Comparison of ENCODE assay signal across 12 cellular contexts in genomic region chr5:137563646-137564474, GRCh38.
DNase-seq lines count a peak whose midpoint lies in the region; ATAC-seq and TF ChIP-seq lines count a peak whose summit lies in the region.
"Had no signal": no experiment of that assay in that cellular context is flagged by ENCODE, and none has a peak within 500 bp of the region (broad histone marks: within the 10 kb centered on the region; RNA-seq: fewer than 3 reads in every experiment).

No MANE protein-coding gene starts in this region.

- TF ChIP-seq CTCF in mammary epithelial cell (conservative IDR thresholded peaks at IDR 0.05 in 1 of 2, IDR thresholded peaks at IDR 0.05 in 1 of 2; ENCODE audit: extremely low read depth in 1 of 2, insufficient read depth in 1 of 2, low read depth in 1 of 2, low read length in 2 of 2) = no peak

- POLR2A ChIA-PET in T-cell (lab: Charles Lee) = no interaction called here

- no peaks in the 10 kb centered on the region for H3K9me3 ChIP-seq in mammary epithelial cell (replicated peaks; ENCODE audit: insufficient read depth, low read length)
- H3K9me3 ChIP-seq: vagina had no signal

- ATAC-seq in natural killer cell treated with Interleukin-12 subunit alpha and Interleukin-12 subunit beta and Interleukin-15 and Interleukin-18, amount 100 ng/mL, for 72 hours = peak in 1 of 2 donors; percentile 59
- ATAC-seq in T-cell (replicated peaks in 1 of 4) (no peak), GM18870 (IDR thresholded peaks at IDR 0.05; ENCODE audit: unreplicated experiment) (no peak)

- H2AFZ ChIP-seq in mammary epithelial cell (ENCODE audit: low read depth, low read length) = peak overlapping the region; percentile 51

- 24% methylated on average over 13 of the region's 14 CpGs for WGBS in mammary epithelial cell (ENCODE audit: low coverage, missing lambda C conversion rate)

- H3K27ac ChIP-seq in mammary epithelial cell (ENCODE audit: insufficient read depth, low read depth, low read length) = no peak overlapping the region
- H3K27ac ChIP-seq: vagina had no signal

- no peaks in the 10 kb centered on the region for H3K36me3 Mint-ChIP-seq in natural killer cell treated with Interleukin-12 subunit alpha and Interleukin-12 subunit beta and Interleukin-15 and Interleukin-18, amount 100 ng/mL, for 72 hours
- no peaks in the 10 kb centered on the region for H3K36me3 Mint-ChIP-seq in T-cell

- no TSS peak for BruUV-seq in mammary epithelial cell (replicated peaks; lab: Mats Ljungman, UMichigan)

- H3K9ac ChIP-seq in mammary epithelial cell (ENCODE audit: insufficient read depth, low read length) = no peak overlapping the region

- dilution Hi-C loops in mammary epithelial cell (cut with HindIII; ENCODE audit: low sequenced_read_pairs) = no loop called here

- H3K4me3 Mint-ChIP-seq in natural killer cell treated with Interleukin-12 subunit alpha and Interleukin-12 subunit beta and Interleukin-15 and Interleukin-18, amount 100 ng/mL, for 72 hours = peak overlapping the region; percentile 23
- no peak overlapping the region for H3K4me3 Mint-ChIP-seq in T-cell
- H3K4me3 Mint-ChIP-seq: activated B cell treated with CpG ODN at 0.5 μM for 24 hours had no signal

- DNase-seq in EH (ENCODE audit: low read depth) = peak; percentile 99
- peak; percentile 33 for DNase-seq in NCI-H2196 (lab: John Stamatoyannopoulos, UW; ENCODE audit: unreplicated experiment)
- DNase-seq in mammary epithelial cell = peak; percentile 78
- no peak for DNase-seq in natural killer cell treated with Interleukin-12 subunit alpha and Interleukin-12 subunit beta and Interleukin-15 and Interleukin-18, amount 100 ng/mL, for 72 hours (ENCODE audit: low spot score)
- no peak for DNase-seq in posterior vena cava (ENCODE audit: low spot score)
- DNase-seq in T-cell = no peak
- DNase-seq in putamen (ENCODE audit: low spot score) = no peak
- DNase-seq: activated B cell treated with CpG ODN at 0.5 μM for 24 hours; effector CD4-positive, alpha-beta T cell had no signal

- intact Hi-C loops in mammary epithelial cell (cut with micrococcal nuclease) (no loop called here), posterior vena cava (cut with DNase I) (no loop called here)

- H3K4me1 ChIP-seq in mammary epithelial cell (ENCODE audit: insufficient read depth, low read length) = peaks cover 49% of the 10 kb centered on the region

- no peak overlapping the region for H3K27ac Mint-ChIP-seq in natural killer cell treated with Interleukin-12 subunit alpha and Interleukin-12 subunit beta and Interleukin-15 and Interleukin-18, amount 100 ng/mL, for 72 hours
- no peak overlapping the region for H3K27ac Mint-ChIP-seq in T-cell
- H3K27ac Mint-ChIP-seq: activated B cell treated with CpG ODN at 0.5 μM for 24 hours had no signal

- CTCF ChIA-PET in mammary epithelial cell (lab: Charles Lee; ENCODE audit: low non-redundant PET) = no interaction called here
- CTCF ChIA-PET in T-cell (lab: Charles Lee) = no interaction called here

- no peaks in the 10 kb centered on the region for H3K27me3 ChIP-seq in mammary epithelial cell (ENCODE audit: insufficient read depth, low read length)
- H3K27me3 ChIP-seq: vagina had no signal

- H3K4me2 ChIP-seq in mammary epithelial cell (ENCODE audit: insufficient read depth, low read depth, low read length) = peak overlapping the region; percentile 51

- H3K9me3 Mint-ChIP-seq in natural killer cell treated with Interleukin-12 subunit alpha and Interleukin-12 subunit beta and Interleukin-15 and Interleukin-18, amount 100 ng/mL, for 72 hours = no peaks in the 10 kb centered on the region
- H3K9me3 Mint-ChIP-seq in T-cell = no peaks in the 10 kb centered on the region
- H3K9me3 Mint-ChIP-seq: activated B cell treated with CpG ODN at 0.5 μM for 24 hours had no signal

- H3K27me3 Mint-ChIP-seq in natural killer cell treated with Interleukin-12 subunit alpha and Interleukin-12 subunit beta and Interleukin-15 and Interleukin-18, amount 100 ng/mL, for 72 hours = peaks cover 15 to 17% of the 10 kb centered on the region in 2 donors
- H3K27me3 Mint-ChIP-seq in T-cell = peaks cover 9 to 22% of the 10 kb centered on the region in 2 donors

- H3K4me1 Mint-ChIP-seq in natural killer cell treated with Interleukin-12 subunit alpha and Interleukin-12 subunit beta and Interleukin-15 and Interleukin-18, amount 100 ng/mL, for 72 hours (ENCODE audit: low read depth in 2 of 2) = peaks cover 14 to 23% of the 10 kb centered on the region in 2 donors
- peaks cover 0 to 8% (median 0%) of the 10 kb centered on the region in 3 donors for H3K4me1 Mint-ChIP-seq in T-cell
- H3K4me1 Mint-ChIP-seq: activated B cell treated with CpG ODN at 0.5 μM for 24 hours had no signal

- no peaks in the 10 kb centered on the region for H4K20me1 ChIP-seq in mammary epithelial cell (ENCODE audit: insufficient read depth, low read length)

- no peaks in the 10 kb centered on the region for H3K79me2 ChIP-seq in mammary epithelial cell (ENCODE audit: insufficient read depth, low read length)

- in situ Hi-C loops in mammary epithelial cell (cut with MboI; ENCODE audit: low sequenced_read_pairs in 2 of 2) = no loop called here

- H3K36me3 ChIP-seq in mammary epithelial cell (ENCODE audit: insufficient read depth, low read length) = no peaks in the 10 kb centered on the region
- H3K36me3 ChIP-seq: vagina had no signal

- H3K4me3 ChIP-seq in mammary epithelial cell (replicated peaks in 1 of 3; ENCODE audit: insufficient read depth in 1 of 3, low read depth in 2 of 3, low read length in 3 of 3) = no peak overlapping the region
- H3K4me3 ChIP-seq: skin epidermis, vagina had no signal

Comparison
In these comparisons a context has a peak if more than half of its experiments do, and no peak if none do; other contexts are left out.
1. DNase-seq: peak in EH (single experiment), NCI-H2196 (single experiment) and mammary epithelial cell (single experiment); none in natural killer cell treated with Interleukin-12 subunit alpha and Interleukin-12 subunit beta and Interleukin-15 and Interleukin-18, amount 100 ng/mL, for 72 hours (single experiment), posterior vena cava (single experiment), T-cell (0 of 34) and putamen (single experiment).